In genomic region chr6:45591306-45591705, GRCh38 we compare ENCODE assay signal across 1 cellular context.
A peak's percentile ranks its signal among the peaks of the same experiment; 100 is the strongest.
TF ChIP-seq lines count a peak whose summit lies in the region.

No MANE protein-coding gene starts in this region.

TF ChIP-seq in HEK293, 187 proteins besides CTCF, POLR2A, EP300 and RAD21 (continued from another document):
- TF ChIP-seq BCL6B (tag by site-specific recombination; IDR thresholded peaks at IDR 0.05), result 0 out of 2 replicates have a peak, but pooled peaks have one; percentile 10
- peak; percentile 60; the same call in 1 of the 2 replicates for TF ChIP-seq PRDM1 (tag by site-specific recombination; IDR thresholded peaks at IDR 0.05)
